In genomic region chr7:863106-863505, GRCh38 we compare ENCODE assay signal across 21 cellular contexts. TPM values are rescaled to one million over a fixed set of nuclear protein-coding genes. Genes with fewer than 3 reads are reported as not detected.
DNase-seq lines count a peak whose midpoint lies in the region; ATAC-seq and TF ChIP-seq lines count a peak whose summit lies in the region.
"Had no signal": no experiment of that assay in that cellular context is flagged by ENCODE, and none has a peak within 500 bp of the region (broad histone marks: within the 10 kb centered on the region; RNA-seq: fewer than 3 reads in every experiment).

No MANE protein-coding gene starts in this region.

- H3K27ac Mint-ChIP-seq in activated T-cell treated with anti-CD3 and anti-CD28 coated beads, Interleukin-2, amount 50 U/mL, for 24 hours: peak overlapping the region; percentile 52
- no peak overlapping the region for H3K27ac Mint-ChIP-seq in natural killer cell treated with Interleukin-12 subunit alpha and Interleukin-12 subunit beta and Interleukin-15 and Interleukin-18, amount 100 ng/mL, for 72 hours
- no peak overlapping the region for H3K27ac Mint-ChIP-seq in natural killer cell
- peak overlapping the region; percentile 33 for H3K27ac Mint-ChIP-seq in glutamatergic neuron (ENCODE audit: unreplicated experiment)
- no peak overlapping the region for H3K27ac Mint-ChIP-seq in type B pancreatic cell
- H3K27ac Mint-ChIP-seq: CD14-positive monocyte; CD4-positive, alpha-beta T cell had no signal

- peaks cover 93% of the 10 kb centered on the region for H3K36me3 Mint-ChIP-seq in activated T-cell treated with anti-CD3 and anti-CD28 coated beads, Interleukin-2, amount 50 U/mL, for 24 hours (ENCODE audit: low read depth)
- H3K36me3 Mint-ChIP-seq in natural killer cell treated with Interleukin-12 subunit alpha and Interleukin-12 subunit beta and Interleukin-15 and Interleukin-18, amount 100 ng/mL, for 72 hours: peaks cover 15% of the 10 kb centered on the region
- H3K36me3 Mint-ChIP-seq in natural killer cell (peaks cover 8% of the 10 kb centered on the region), glutamatergic neuron (ENCODE audit: unreplicated experiment) (peaks cover 27% of the 10 kb centered on the region), type B pancreatic cell (peaks cover 61% of the 10 kb centered on the region)

- H3K9me3 Mint-ChIP-seq in activated T-cell treated with anti-CD3 and anti-CD28 coated beads, Interleukin-2, amount 50 U/mL, for 24 hours: no peaks in the 10 kb centered on the region
- H3K9me3 Mint-ChIP-seq in natural killer cell treated with Interleukin-12 subunit alpha and Interleukin-12 subunit beta and Interleukin-15 and Interleukin-18, amount 100 ng/mL, for 72 hours: no peaks in the 10 kb centered on the region
- H3K9me3 Mint-ChIP-seq in natural killer cell: no peaks in the 10 kb centered on the region
- peaks cover 22% of the 10 kb centered on the region for H3K9me3 Mint-ChIP-seq in glutamatergic neuron (ENCODE audit: unreplicated experiment)
- no peaks in the 10 kb centered on the region for H3K9me3 Mint-ChIP-seq in type B pancreatic cell
- H3K9me3 Mint-ChIP-seq: CD4-positive, alpha-beta T cell; CD8-positive, alpha-beta memory T cell had no signal

- H3K4me3 Mint-ChIP-seq in activated T-cell treated with anti-CD3 and anti-CD28 coated beads, Interleukin-2, amount 50 U/mL, for 24 hours: no peak overlapping the region
- H3K4me3 Mint-ChIP-seq in natural killer cell treated with Interleukin-12 subunit alpha and Interleukin-12 subunit beta and Interleukin-15 and Interleukin-18, amount 100 ng/mL, for 72 hours: no peak overlapping the region
- no peak overlapping the region for H3K4me3 Mint-ChIP-seq in natural killer cell
- no peak overlapping the region for H3K4me3 Mint-ChIP-seq in glutamatergic neuron (ENCODE audit: unreplicated experiment)
- no peak overlapping the region for H3K4me3 Mint-ChIP-seq in type B pancreatic cell
- H3K4me3 Mint-ChIP-seq: CD14-positive monocyte; CD4-positive, alpha-beta T cell had no signal

- no peak for TF ChIP-seq CTCF in natural killer cell (IDR thresholded peaks at IDR 0.05)
- no peak for TF ChIP-seq CTCF in glutamatergic neuron (IDR thresholded peaks at IDR 0.05; ENCODE audit: partially characterized antibody, unreplicated experiment)
- TF ChIP-seq CTCF in type B pancreatic cell (conservative IDR thresholded peaks at IDR 0.05): no peak

- intact Hi-C loops in natural killer cell (cut with micrococcal nuclease): no loop called here

- ATAC-seq in natural killer cell treated with Interleukin-12 subunit alpha and Interleukin-12 subunit beta and Interleukin-15 and Interleukin-18, amount 100 ng/mL, for 72 hours: no peak
- ATAC-seq in natural killer cell: no peak
- ATAC-seq: A549 had no signal

- H3K27me3 Mint-ChIP-seq in activated T-cell treated with anti-CD3 and anti-CD28 coated beads, Interleukin-2, amount 50 U/mL, for 24 hours: no peaks in the 10 kb centered on the region
- H3K27me3 Mint-ChIP-seq in natural killer cell treated with Interleukin-12 subunit alpha and Interleukin-12 subunit beta and Interleukin-15 and Interleukin-18, amount 100 ng/mL, for 72 hours: no peaks in the 10 kb centered on the region
- H3K27me3 Mint-ChIP-seq in natural killer cell (ENCODE audit: low read depth in 2 of 2) (no peaks in the 10 kb centered on the region), glutamatergic neuron (ENCODE audit: unreplicated experiment) (peaks cover 24% of the 10 kb centered on the region), type B pancreatic cell (no peaks in the 10 kb centered on the region)
- H3K27me3 Mint-ChIP-seq: CD4-positive, alpha-beta T cell had no signal

- no peak for DNase-seq in activated T-cell treated with anti-CD3 and anti-CD28 coated beads, Interleukin-2, amount 50 U/mL, for 24 hours
- DNase-seq in activated T-cell treated with anti-CD3 and anti-CD28 coated beads for 4 hours: no peak
- peak; percentile 29 for DNase-seq in natural killer cell treated with Interleukin-12 subunit alpha and Interleukin-12 subunit beta and Interleukin-15 and Interleukin-18, amount 100 ng/mL, for 72 hours (ENCODE audit: low spot score)
- no peak for DNase-seq in natural killer cell
- DNase-seq in glutamatergic neuron: no peak
- no peak for DNase-seq in type B pancreatic cell (ENCODE audit: extremely low spot score, unreplicated experiment)
- DNase-seq in inferior parietal cortex (ENCODE audit: extremely low spot score): no peak
- DNase-seq: 8988T; ACHN; AML-193; BE2C; CD4-positive, alpha-beta T cell; CD8-positive, alpha-beta memory T cell; COR-L47; DMS153; DND-41; GM23248; H7; HCEC 1CT had no signal

- H3K4me1 Mint-ChIP-seq in activated T-cell treated with anti-CD3 and anti-CD28 coated beads, Interleukin-2, amount 50 U/mL, for 24 hours (ENCODE audit: low read depth): peaks cover 4% of the 10 kb centered on the region
- H3K4me1 Mint-ChIP-seq in natural killer cell treated with Interleukin-12 subunit alpha and Interleukin-12 subunit beta and Interleukin-15 and Interleukin-18, amount 100 ng/mL, for 72 hours (ENCODE audit: low read depth in 2 of 2): no peaks in the 10 kb centered on the region
- peaks cover 0 to 4% of the 10 kb centered on the region in 2 donors for H3K4me1 Mint-ChIP-seq in natural killer cell
- peaks cover 41% of the 10 kb centered on the region for H3K4me1 Mint-ChIP-seq in glutamatergic neuron (ENCODE audit: low read depth, unreplicated experiment)
- H3K4me1 Mint-ChIP-seq in type B pancreatic cell (ENCODE audit: unreplicated experiment): no peaks in the 10 kb centered on the region
- H3K4me1 Mint-ChIP-seq: CD14-positive monocyte; CD8-positive, alpha-beta memory T cell had no signal

RNA-seq across cellular contexts. Expression of gene GET4, which starts 13.2 kb away (rescaled TPM):
- 10 to 100 TPM; 42.8 to 44.5 TPM for total RNA-seq in natural killer cell treated with Interleukin-12 subunit alpha and Interleukin-12 subunit beta and Interleukin-15 and Interleukin-18, amount 100 ng/mL, for 72 hours
- total RNA-seq in natural killer cell: 10 to 100 TPM; 69.3 to 81.6 (median 73.2) TPM
- 70.2 TPM for total RNA-seq in glutamatergic neuron (ENCODE audit: unreplicated experiment)
- 46.3 and 50.0 TPM in 2 replicates for total RNA-seq in type B pancreatic cell (ENCODE audit: low replicate concordance)

RNA-seq across cellular contexts. Expression of gene SUN1, which starts 30.8 kb away (rescaled TPM):
- 10 to 100 TPM; 34.3 to 50.4 TPM for total RNA-seq in natural killer cell treated with Interleukin-12 subunit alpha and Interleukin-12 subunit beta and Interleukin-15 and Interleukin-18, amount 100 ng/mL, for 72 hours
- total RNA-seq in natural killer cell (10 to 100 TPM; 40.2 to 63.5 (median 48.0) TPM), glutamatergic neuron (ENCODE audit: unreplicated experiment) (879 TPM), type B pancreatic cell (ENCODE audit: low replicate concordance) (121 and 146 TPM in 2 replicates)

Comparison
In these comparisons a context has a peak if more than half of its experiments do, and no peak if none do; other contexts are left out.
1. H3K27ac Mint-ChIP-seq: peak in activated T-cell treated with anti-CD3 and anti-CD28 coated beads, Interleukin-2, amount 50 U/mL, for 24 hours (single experiment) and glutamatergic neuron (single experiment); none in natural killer cell treated with Interleukin-12 subunit alpha and Interleukin-12 subunit beta and Interleukin-15 and Interleukin-18, amount 100 ng/mL, for 72 hours (0 of 2), natural killer cell (0 of 2) and type B pancreatic cell (single experiment).